In the genomic region with DNA sequence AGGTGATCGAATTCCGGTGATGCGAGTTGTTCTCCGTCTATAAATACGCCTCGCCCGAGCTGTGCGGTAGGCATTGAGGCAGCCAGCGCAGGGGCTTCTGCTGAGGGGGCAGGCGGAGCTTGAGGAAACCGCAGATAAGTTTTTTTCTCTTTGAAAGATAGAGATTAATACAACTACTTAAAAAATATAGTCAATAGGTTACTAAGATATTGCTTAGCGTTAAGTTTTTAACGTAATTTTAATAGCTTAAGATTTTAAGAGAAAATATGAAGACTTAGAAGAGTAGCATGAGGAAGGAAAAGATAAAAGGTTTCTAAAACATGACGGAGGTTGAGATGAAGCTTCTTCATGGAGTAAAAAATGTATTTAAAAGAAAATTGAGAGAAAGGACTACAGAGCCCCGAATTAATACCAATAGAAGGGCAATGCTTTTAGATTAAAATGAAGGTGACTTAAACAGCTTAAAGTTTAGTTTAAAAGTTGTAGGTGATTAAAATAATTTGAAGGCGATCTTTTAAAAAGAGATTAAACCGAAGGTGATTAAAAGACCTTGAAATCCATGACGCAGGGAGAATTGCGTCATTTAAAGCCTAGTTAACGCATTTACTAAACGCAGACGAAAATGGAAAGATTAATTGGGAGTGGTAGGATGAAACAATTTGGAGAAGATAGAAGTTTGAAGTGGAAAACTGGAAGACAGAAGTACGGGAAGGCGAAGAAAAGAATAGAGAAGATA, we compare ENCODE assay signal across 1 cellular context.
A peak's percentile ranks its signal among the peaks of the same experiment; 100 is the strongest.
TF ChIP-seq lines count a peak whose summit lies in the region.

Gene MALAT1 (plus strand): TSS at position 69 of the 736 bp plus-strand sequence.

TF ChIP-seq in A549, 52 proteins besides CTCF, POLR2A, EP300 and RAD21 (continued from another document):
- TF ChIP-seq, protein P1, sequence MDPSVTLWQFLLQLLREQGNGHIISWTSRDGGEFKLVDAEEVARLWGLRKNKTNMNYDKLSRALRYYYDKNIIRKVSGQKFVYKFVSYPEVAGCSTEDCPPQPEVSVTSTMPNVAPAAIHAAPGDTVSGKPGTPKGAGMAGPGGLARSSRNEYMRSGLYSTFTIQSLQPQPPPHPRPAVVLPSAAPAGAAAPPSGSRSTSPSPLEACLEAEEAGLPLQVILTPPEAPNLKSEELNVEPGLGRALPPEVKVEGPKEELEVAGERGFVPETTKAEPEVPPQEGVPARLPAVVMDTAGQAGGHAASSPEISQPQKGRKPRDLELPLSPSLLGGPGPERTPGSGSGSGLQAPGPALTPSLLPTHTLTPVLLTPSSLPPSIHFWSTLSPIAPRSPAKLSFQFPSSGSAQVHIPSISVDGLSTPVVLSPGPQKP (IDR thresholded peaks at IDR 0.05; ENCODE audit: low read depth, low read length), result no peak
- TF ChIP-seq, protein P2, sequence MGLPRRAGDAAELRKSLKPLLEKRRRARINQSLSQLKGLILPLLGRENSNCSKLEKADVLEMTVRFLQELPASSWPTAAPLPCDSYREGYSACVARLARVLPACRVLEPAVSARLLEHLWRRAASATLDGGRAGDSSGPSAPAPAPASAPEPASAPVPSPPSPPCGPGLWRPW (IDR thresholded peaks at IDR 0.05), result no peak
- TF ChIP-seq E2F6 (IDR thresholded peaks at IDR 0.05; ENCODE audit: borderline replicate concordance, low read depth) (no peak), TP53 (CRISPR knock-in tag; IDR thresholded peaks at IDR 0.05) (peak; percentile 100), CEBPB (IDR thresholded peaks at IDR 0.05) (peak; percentile 48 to 78; a peak in 3 of 4 replicates), RARB (CRISPR knock-in tag; IDR thresholded peaks at IDR 0.05) (peak; percentile 100), HMGXB4 (CRISPR knock-in tag; IDR thresholded peaks at IDR 0.05; ENCODE audit: borderline replicate concordance) (peak; percentile 100), EHMT2 (IDR thresholded peaks at IDR 0.05; ENCODE audit: low read depth) (no peak), NPAS2 (CRISPR knock-in tag; IDR thresholded peaks at IDR 0.05; ENCODE audit: borderline replicate concordance) (no peak), SREBF2 (IDR thresholded peaks at IDR 0.05) (no peak), CHD4 (IDR thresholded peaks at IDR 0.05; ENCODE audit: borderline replicate concordance) (no peak), USF2 (IDR thresholded peaks at IDR 0.05) (no peak), RFX5 (IDR thresholded peaks at IDR 0.05) (no peak), POLR2AphosphoS2 (conservative IDR thresholded peaks at IDR 0.05; ENCODE audit: low read length) (0 out of 2 replicates have a peak, but pooled peaks have one; percentile 88), CBX2 (IDR thresholded peaks at IDR 0.05; ENCODE audit: borderline replicate concordance, low read depth) (peak; percentile 83; the same call in 1 of the 2 replicates), HOXB13 (CRISPR knock-in tag; IDR thresholded peaks at IDR 0.05; ENCODE audit: low read depth) (no peak), NR3C1 (IDR thresholded peaks at IDR 0.05) (no peak), ESRRA (IDR thresholded peaks at IDR 0.05; ENCODE audit: borderline replicate concordance, low read length) (0 out of 2 replicates have a peak, but pooled peaks have one; percentile 8), ZC3H11A (IDR thresholded peaks at IDR 0.05) (no peak), KDM1A (IDR thresholded peaks at IDR 0.05; ENCODE audit: low read depth) (no peak), TFCP2L1 (CRISPR knock-in tag; IDR thresholded peaks at IDR 0.05) (peak; percentile 100), HEYL (CRISPR knock-in tag; IDR thresholded peaks at IDR 0.05) (no peak), NFE2L2 (conservative IDR thresholded peaks at IDR 0.05; ENCODE audit: low read length) (no peak), ZNF302 (CRISPR knock-in tag; IDR thresholded peaks at IDR 0.05) (no peak), BHLHE40 (IDR thresholded peaks at IDR 0.05; ENCODE audit: low read depth, low read length) (no peak), MYC (IDR thresholded peaks at IDR 0.05; ENCODE audit: borderline replicate concordance, low read length) (peak; percentile 69; the same call in 1 of the 2 replicates), PHF8 (IDR thresholded peaks at IDR 0.05; ENCODE audit: borderline replicate concordance, low read depth) (peak; percentile 82), PBX3 (IDR thresholded peaks at IDR 0.05) (peak; percentile 97)
- TF ChIP-seq, protein P3, sequence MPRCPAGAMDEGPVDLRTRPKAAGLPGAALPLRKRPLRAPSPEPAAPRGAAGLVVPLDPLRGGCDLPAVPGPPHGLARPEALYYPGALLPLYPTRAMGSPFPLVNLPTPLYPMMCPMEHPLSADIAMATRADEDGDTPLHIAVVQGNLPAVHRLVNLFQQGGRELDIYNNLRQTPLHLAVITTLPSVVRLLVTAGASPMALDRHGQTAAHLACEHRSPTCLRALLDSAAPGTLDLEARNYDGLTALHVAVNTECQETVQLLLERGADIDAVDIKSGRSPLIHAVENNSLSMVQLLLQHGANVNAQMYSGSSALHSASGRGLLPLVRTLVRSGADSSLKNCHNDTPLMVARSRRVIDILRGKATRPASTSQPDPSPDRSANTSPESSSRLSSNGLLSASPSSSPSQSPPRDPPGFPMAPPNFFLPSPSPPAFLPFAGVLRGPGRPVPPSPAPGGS (IDR thresholded peaks at IDR 0.05), result peak; percentile 100
